Comparison of ENCODE assay signal across 15 cellular contexts in genomic region chr1:181122227-181122626, GRCh38. TPM values are rescaled to one million over a fixed set of nuclear protein-coding genes. Genes with fewer than 3 reads are reported as not detected.
A peak's percentile ranks its signal among the peaks of the same experiment; 100 is the strongest.
DNase-seq lines count a peak whose midpoint lies in the region; ATAC-seq, FAIRE-seq and TF ChIP-seq lines count a peak whose summit lies in the region.
"Had no signal": no experiment of that assay in that cellular context is flagged by ENCODE, and none has a peak within 500 bp of the region (broad histone marks: within the 10 kb centered on the region; RNA-seq: fewer than 3 reads in every experiment).

No MANE protein-coding gene starts in this region.

- CTCF ChIA-PET in H1 (lab: Charles Lee; ENCODE audit: partially characterized antibody), result interaction anchor here (0.8 to 2.2 kb wide), 6 partner anchors 9 to 245 kb away, joined by 3 to 9 read pairs (median 4); no protein-coding TSS in a partner anchor

- H2AFZ ChIP-seq in H1 (ENCODE audit: low read length), result no peak overlapping the region

- no peak overlapping the region for H2BK15ac ChIP-seq in H1 (ENCODE audit: low read length)

- H3K27ac ChIP-seq in left ventricle myocardium inferior (replicated peaks) (no peak overlapping the region), H1 (ENCODE audit: low read depth, low read length) (no peak overlapping the region), SJCRH30 (no peak overlapping the region)
- H3K27ac ChIP-seq: SK-N-MC had no signal

- no peaks in the 10 kb centered on the region for H3K23me2 ChIP-seq in H1 (ENCODE audit: low read depth, low read length)

- H3K4ac ChIP-seq in H1 (replicated peaks; ENCODE audit: insufficient read length, low read depth, low read length), result no peak overlapping the region

- no peak overlapping the region for H3K18ac ChIP-seq in H1 (ENCODE audit: extremely low read depth, low read length)

- H3K23ac ChIP-seq in H1 (ENCODE audit: insufficient read length), result no peak overlapping the region

- no peak for TF ChIP-seq POLR2A in H1 (IDR thresholded peaks at IDR 0.05; ENCODE audit: control extremely low read depth in 1 of 2, low read depth in 2 of 2, low read length in 2 of 2)

- intact Hi-C loops in left cardiac atrium (cut with DNase I) (no loop called here), left ventricle myocardium inferior (cut with micrococcal nuclease) (no loop called here)

- TF ChIP-seq EP300 in H1 (IDR thresholded peaks at IDR 0.05; ENCODE audit: borderline replicate concordance in 1 of 2, low read depth in 2 of 2, low read length in 2 of 2), result no peak

- H2BK20ac ChIP-seq in H1 (ENCODE audit: low read length), result no peak overlapping the region

- H3K36me3 ChIP-seq in left ventricle myocardium inferior (no peaks in the 10 kb centered on the region), H1 (ENCODE audit: control insufficient read depth in 2 of 4, insufficient read depth in 4 of 4, low read length in 3 of 4) (no peaks in the 10 kb centered on the region), SJCRH30 (no peaks in the 10 kb centered on the region)

- TF ChIP-seq RAD21 in H1 (IDR thresholded peaks at IDR 0.05 in 1 of 2, conservative IDR thresholded peaks at IDR 0.05 in 1 of 2; ENCODE audit: low read depth in 2 of 2, low read length in 2 of 2), result no peak

- no peak overlapping the region for H2BK12ac ChIP-seq in H1 (ENCODE audit: low read depth, low read length)

- no peak overlapping the region for H2BK120ac ChIP-seq in H1 (replicated peaks; ENCODE audit: low read depth, low read length)

- no peak for FAIRE-seq in H1 (lab: Jason Lieb, UNC)

- no peak overlapping the region for H3K56ac ChIP-seq in H1 (replicated peaks; ENCODE audit: insufficient read length, low read depth, low read length)

- TF ChIP-seq CTCF in left ventricle myocardium inferior (IDR thresholded peaks at IDR 0.05; ENCODE audit: borderline replicate concordance) (no peak), H1 (IDR thresholded peaks at IDR 0.05; ENCODE audit: control extremely low read depth in 1 of 3, insufficient read depth in 1 of 3, low read depth in 1 of 3, low read length in 3 of 3) (no peak)

- H4K91ac ChIP-seq in H1 (replicated peaks; ENCODE audit: insufficient read length, low read length), result no peak overlapping the region

- H3K27me3 ChIP-seq in left ventricle myocardium inferior (ENCODE audit: low read depth) (no peaks in the 10 kb centered on the region), H1 (replicated peaks in 1 of 4; ENCODE audit: control insufficient read depth in 3 of 4, extremely low read depth in 1 of 4, insufficient read depth in 3 of 4, low read length in 3 of 4) (no peaks in the 10 kb centered on the region; a peak in 1 of 7 replicates), SJCRH30 (no peaks in the 10 kb centered on the region)

- no peaks in the 10 kb centered on the region for H3K79me2 ChIP-seq in H1 (ENCODE audit: control insufficient read depth in 1 of 2, insufficient read depth in 2 of 2, low read length in 2 of 2)

- no peaks in the 10 kb centered on the region for H4K20me1 ChIP-seq in H1 (replicated peaks in 1 of 2; ENCODE audit: control insufficient read depth in 1 of 2, insufficient read depth in 2 of 2, low read length in 2 of 2)

- 85% methylated on average over 5 of the region's 5 CpGs; no CpG with 5 or more reads in 1 of the 2 experiments for WGBS in H1 (ENCODE audit: extremely low coverage in 1 of 2, insufficient coverage in 1 of 2, insufficient read length in 1 of 2, insufficient replicate concordance in 2 of 2, low coverage in 1 of 2, low lambda C conversion rate in 2 of 2, missing lambda C conversion rate in 1 of 2), 2 experiments

- H2BK5ac ChIP-seq in H1 (ENCODE audit: low read depth, low read length), result no peak overlapping the region

- H3K9ac ChIP-seq in H1 (replicated peaks in 1 of 4; ENCODE audit: extremely low read depth in 1 of 4, low read depth in 3 of 4, low read length in 3 of 4), result no peak overlapping the region

- peak overlapping the region; percentile 28; the same call in 1 of the 2 replicates for H2AK5ac ChIP-seq in H1 (ENCODE audit: low read depth, low read length)

- H3K4me1 ChIP-seq in left ventricle myocardium inferior, result peaks cover 23% of the 10 kb centered on the region
- peaks cover 2 to 6% (median 6%) of the 10 kb centered on the region in 4 experiments; a peak in 4 of 7 replicates for H3K4me1 ChIP-seq in H1 (replicated peaks in 1 of 4; ENCODE audit: control insufficient read depth in 3 of 4, insufficient read depth in 4 of 4, low read length in 3 of 4)
- H3K4me1 ChIP-seq in SJCRH30, result peaks cover 7% of the 10 kb centered on the region

- H4K8ac ChIP-seq in H1 (ENCODE audit: extremely low read depth, insufficient read depth, low read length), result no peak overlapping the region

- H4K5ac ChIP-seq in H1 (ENCODE audit: insufficient read length, low read depth, low read length), result no peak overlapping the region

- H3K4me3 ChIP-seq in left ventricle myocardium inferior, result no peak overlapping the region
- no peak overlapping the region for H3K4me3 ChIP-seq in H1 (ENCODE audit: extremely low read depth in 1 of 4, insufficient read depth in 2 of 4, low read depth in 3 of 4, low read length in 4 of 4)
- H3K4me3 ChIP-seq in SJCRH30, result no peak overlapping the region
- H3K4me3 ChIP-seq: SK-N-MC had no signal

- H3K79me1 ChIP-seq in H1 (ENCODE audit: low read depth, low read length), result no peaks in the 10 kb centered on the region

- no peak overlapping the region for H3K4me2 ChIP-seq in H1 (ENCODE audit: insufficient read depth in 1 of 2, low read depth in 2 of 2, low read length in 2 of 2)

- H3K9me3 ChIP-seq in left ventricle myocardium inferior (replicated peaks) (no peaks in the 10 kb centered on the region), H1 (ENCODE audit: insufficient read depth in 2 of 2, low read depth in 1 of 2, low read length in 1 of 2) (no peaks in the 10 kb centered on the region), SJCRH30 (replicated peaks) (no peaks in the 10 kb centered on the region)

- no peak overlapping the region for H3K14ac ChIP-seq in H1 (ENCODE audit: insufficient read length)

- ATAC-seq in left cardiac atrium (peak; percentile 79 to 82), HG03439 (IDR thresholded peaks at IDR 0.05; ENCODE audit: unreplicated experiment) (no peak)
- ATAC-seq: Right ventricle myocardium inferior had no signal

- POLR2A ChIA-PET in H1 (lab: Charles Lee; ENCODE audit: partially characterized antibody), result interaction anchor here (0.7 to 1.9 kb wide), 4 partner anchors 11 to 100 kb away, joined by 3 to 5 read pairs (median 4); partner anchors contain the start of genes IER5 and STX6

- DNase-seq in left cardiac atrium, result no peak
- no peak for DNase-seq in left ventricle myocardium inferior
- DNase-seq in H1 (ENCODE audit: low read depth in 1 of 2, low spot score in 2 of 2), result no peak
- DNase-seq in pons (ENCODE audit: low spot score), result peak; percentile 31
- DNase-seq in NOMO-1 treated with dmso at 0.1 percent for 144 hours (lab: John Stamatoyannopoulos, UW; ENCODE audit: unreplicated experiment), result no peak
- DNase-seq in SJCRH30, result no peak
- DNase-seq: DMS53, H9, KG1, NCI-H1436, NCI-H2081, NCI-H510A had no signal

TF ChIP-seq in H1, 55 proteins besides CTCF, POLR2A, EP300 and RAD21:
- TF ChIP-seq SP1 (IDR thresholded peaks at IDR 0.05; ENCODE audit: low read depth, low read length) (no peak), SIRT6 (IDR thresholded peaks at IDR 0.05; ENCODE audit: low read length) (no peak), TBP (IDR thresholded peaks at IDR 0.05; ENCODE audit: low read depth, low read length) (no peak), SUZ12 (IDR thresholded peaks at IDR 0.05; ENCODE audit: low read length) (no peak), SP4 (IDR thresholded peaks at IDR 0.05; ENCODE audit: low read length) (no peak), TCF12 (IDR thresholded peaks at IDR 0.05; ENCODE audit: low read depth, low read length) (no peak), SIN3A (conservative IDR thresholded peaks at IDR 0.05 in 1 of 2, IDR thresholded peaks at IDR 0.05 in 1 of 2; ENCODE audit: low read depth in 1 of 2, low read length in 2 of 2) (no peak), RXRA (IDR thresholded peaks at IDR 0.05; ENCODE audit: insufficient read depth, low read depth, low read length) (no peak), YY1 (IDR thresholded peaks at IDR 0.05; ENCODE audit: low read depth, low read length) (no peak), SAP30 (IDR thresholded peaks at IDR 0.05; ENCODE audit: insufficient read depth, insufficient replicate concordance, low read length) (no peak), KDM1A (IDR thresholded peaks at IDR 0.05; ENCODE audit: borderline replicate concordance, low read length) (no peak), GTF2F1 (IDR thresholded peaks at IDR 0.05; ENCODE audit: borderline replicate concordance, low read depth, low read length) (no peak), POU5F1 (IDR thresholded peaks at IDR 0.05; ENCODE audit: low read depth, low read length) (no peak), JUN (IDR thresholded peaks at IDR 0.05; ENCODE audit: low read depth, low read length) (no peak), RBBP5 (IDR thresholded peaks at IDR 0.05; ENCODE audit: borderline replicate concordance, low read depth, low read length) (no peak), TAF1 (IDR thresholded peaks at IDR 0.05; ENCODE audit: low read depth, low read length) (no peak), BCL11A (IDR thresholded peaks at IDR 0.05; ENCODE audit: low read depth in 2 of 2, low read length in 2 of 2) (no peak), SRF (IDR thresholded peaks at IDR 0.05; ENCODE audit: low read depth, low read length) (no peak)
TF ChIP-seq in H1: peak in this region for 0.

RNA-seq across cellular contexts. Expression of gene IER5, which starts 33.7 kb away (rescaled TPM):
- 10 to 100 TPM; 15.7 to 25.0 TPM for total RNA-seq in left cardiac atrium
- 22.1 TPM for total RNA-seq in left ventricle myocardium inferior
- 7.1 and 7.7 TPM in 2 replicates for total RNA-seq in H1 (2021; fragmentation: NEBNext Ultra II Directional; extraction: Animal tissue kit (Norgen Biotek cat#: 25700))
- 3.5 and 4.3 TPM in 2 replicates for polyA plus RNA-seq in H1 (2011; rRNA removed)
- 5.5 TPM for polyA plus RNA-seq in H1 (2011; cell fraction: cytosol; rRNA removed)
- polyA plus RNA-seq in H1 (2011; cell fraction: nucleus; rRNA removed), result 6.0 TPM
- 7.1 to 7.5 TPM (median 7.2 TPM) in 4 replicates for polyA plus RNA-seq in H1 (2012, experiment 1 of 2)
- polyA plus RNA-seq in H1 (2012, experiment 2 of 2), result 6.3 TPM
- polyA plus RNA-seq in H1 (2013, experiment 1 of 2), result 3.4 TPM
- 3.4 TPM for polyA plus RNA-seq in H1 (2013, experiment 2 of 2)
- 3.2 and 4.0 TPM in 2 replicates for polyA minus RNA-seq in H1 (2011; rRNA and poly(A)+ RNA removed)
- 6.9 TPM for polyA minus RNA-seq in H1 (2011; cell fraction: cytosol; rRNA and poly(A)+ RNA removed)
- 14.5 TPM for polyA minus RNA-seq in H1 (2011; cell fraction: nucleus; rRNA and poly(A)+ RNA removed)
- 30.3 and 31.9 TPM in 2 replicates for total RNA-seq in SJCRH30 (2014; rRNA removed; shearing (Covaris generic))
